1 cellular context compared by ENCODE assay signal in genomic region chr3:148203263-148204010, GRCh38.
TF ChIP-seq lines count a peak whose summit lies in the region.

No MANE protein-coding gene starts in this region.

TF ChIP-seq in IMR-90, 13 proteins besides CTCF, POLR2A, EP300 and RAD21:
- TF ChIP-seq USF2 (IDR thresholded peaks at IDR 0.05; ENCODE audit: low read depth, low read length) (no peak), NFE2L2 (IDR thresholded peaks at IDR 0.05; ENCODE audit: low read depth, low read length) (no peak), BHLHE40 (IDR thresholded peaks at IDR 0.05; ENCODE audit: low read depth, low read length) (no peak), MXI1 (IDR thresholded peaks at IDR 0.05; ENCODE audit: borderline replicate concordance, low read depth, low read length) (no peak), MAZ (IDR thresholded peaks at IDR 0.05; ENCODE audit: borderline replicate concordance, low read depth, low read length) (no peak), CHD1 (IDR thresholded peaks at IDR 0.05; ENCODE audit: low read depth, low read length) (no peak), RCOR1 (IDR thresholded peaks at IDR 0.05; ENCODE audit: insufficient replicate concordance, low read length) (no peak), ELK1 (IDR thresholded peaks at IDR 0.05; ENCODE audit: borderline replicate concordance, low read depth, low read length) (no peak)
